20 cellular contexts compared by ENCODE assay signal in genomic region chr10:10131984-10132383, GRCh38.
DNase-seq lines count a peak whose midpoint lies in the region; ATAC-seq and TF ChIP-seq lines count a peak whose summit lies in the region.
"Had no signal": no experiment of that assay in that cellular context is flagged by ENCODE, and none has a peak within 500 bp of the region (broad histone marks: within the 10 kb centered on the region; RNA-seq: fewer than 3 reads in every experiment).

No MANE protein-coding gene starts in this region.

- H3K9ac ChIP-seq in mesenchymal stem cell (ENCODE audit: low read length) = no peak overlapping the region

- TF ChIP-seq CTCF in cardiac fibroblast (IDR thresholded peaks at IDR 0.05; ENCODE audit: low read depth, low read length) (no peak), fibroblast of pulmonary artery (IDR thresholded peaks at IDR 0.05; ENCODE audit: low read length, missing control alignments) (no peak), upper lobe of right lung (IDR thresholded peaks at IDR 0.05) (no peak), gastrocnemius medialis (IDR thresholded peaks at IDR 0.05 in 4 of 5, conservative IDR thresholded peaks at IDR 0.05 in 1 of 5) (no peak)

- H2AK5ac ChIP-seq in mesenchymal stem cell (ENCODE audit: low read length, severe bottlenecking) = no peak overlapping the region

- intact Hi-C loops in upper lobe of right lung (cut with DNase I) = no loop called here
- intact Hi-C loops in gastrocnemius medialis (cut with DNase I; ENCODE audit: low total_unique reads) = no loop called here

- H3K18ac ChIP-seq in mesenchymal stem cell (ENCODE audit: low read depth in 1 of 2, low read length in 2 of 2) = no peak overlapping the region

- H3K23ac ChIP-seq in mesenchymal stem cell (ENCODE audit: low read length in 2 of 2) = no peak overlapping the region

- TF ChIP-seq POLR2A in gastrocnemius medialis (IDR thresholded peaks at IDR 0.05) = no peak

- H3K4me1 ChIP-seq in mesenchymal stem cell (ENCODE audit: control insufficient read depth, insufficient read depth, low read depth, low read length) = no peaks in the 10 kb centered on the region
- no peaks in the 10 kb centered on the region for H3K4me1 ChIP-seq in upper lobe of right lung
- H3K4me1 ChIP-seq in gastrocnemius medialis = no peaks in the 10 kb centered on the region
- H3K4me1 ChIP-seq: SJCRH30 had no signal

- H4K91ac ChIP-seq in mesenchymal stem cell (ENCODE audit: low read length) = no peak overlapping the region

- in situ Hi-C loops in gastrocnemius medialis (cut with MboI; ENCODE audit: low sequenced_read_pairs in 4 of 4) = no loop called here

- H3K4me2 ChIP-seq in mesenchymal stem cell (ENCODE audit: low read length, poor library complexity, severe bottlenecking) = no peak overlapping the region

- H3K36me3 ChIP-seq in mesenchymal stem cell (ENCODE audit: control insufficient read depth in 1 of 2, insufficient read depth in 2 of 2, low read depth in 1 of 2, low read length in 2 of 2) (no peaks in the 10 kb centered on the region), upper lobe of right lung (no peaks in the 10 kb centered on the region), gastrocnemius medialis (no peaks in the 10 kb centered on the region)
- H3K36me3 ChIP-seq: SJCRH30 had no signal

- H3K4ac ChIP-seq in mesenchymal stem cell (ENCODE audit: low read depth in 1 of 2, low read length in 2 of 2) = no peak overlapping the region

- no peak overlapping the region for H3K4me3 ChIP-seq in cardiac fibroblast (replicated peaks in 1 of 2; ENCODE audit: low read depth in 2 of 2, low read length in 2 of 2)
- H3K4me3 ChIP-seq in fibroblast of pulmonary artery (replicated peaks; ENCODE audit: low read depth, low read length) = no peak overlapping the region
- no peak overlapping the region for H3K4me3 ChIP-seq in mesenchymal stem cell (ENCODE audit: insufficient read depth in 1 of 2, low read depth in 1 of 2, low read length in 2 of 2)
- H3K4me3 ChIP-seq in upper lobe of right lung = no peak overlapping the region
- no peak overlapping the region for H3K4me3 ChIP-seq in gastrocnemius medialis
- H3K4me3 ChIP-seq: SJCRH30 had no signal

- H3K27ac ChIP-seq in mesenchymal stem cell (ENCODE audit: low read length, poor library complexity, severe bottlenecking) = no peak overlapping the region
- H3K27ac ChIP-seq in upper lobe of right lung = no peak overlapping the region
- no peak overlapping the region for H3K27ac ChIP-seq in gastrocnemius medialis
- H3K27ac ChIP-seq: SJCRH30 had no signal

- H4K8ac ChIP-seq in mesenchymal stem cell (ENCODE audit: low read length) = no peak overlapping the region

- H3K9me3 ChIP-seq in mesenchymal stem cell (ENCODE audit: control insufficient read depth, low read length) = no peaks in the 10 kb centered on the region
- H3K9me3 ChIP-seq in upper lobe of right lung = no peaks in the 10 kb centered on the region
- no peaks in the 10 kb centered on the region for H3K9me3 ChIP-seq in gastrocnemius medialis
- H3K9me3 ChIP-seq: SJCRH30 had no signal

- H3K79me1 ChIP-seq in mesenchymal stem cell (replicated peaks; ENCODE audit: low read length, poor library complexity, severe bottlenecking) = no peaks in the 10 kb centered on the region

- no peak overlapping the region for H3K14ac ChIP-seq in mesenchymal stem cell (ENCODE audit: low read length in 2 of 2)

- WGBS in mesenchymal stem cell = 9% methylated on average over 1 of the region's 1 CpG

- no peak overlapping the region for H2BK12ac ChIP-seq in mesenchymal stem cell (ENCODE audit: low read length in 2 of 2)

- no peaks in the 10 kb centered on the region for H3K27me3 ChIP-seq in mesenchymal stem cell (ENCODE audit: control insufficient read depth in 1 of 2, insufficient read depth in 1 of 2, low read length in 2 of 2)
- H3K27me3 ChIP-seq in upper lobe of right lung = no peaks in the 10 kb centered on the region
- no peaks in the 10 kb centered on the region for H3K27me3 ChIP-seq in gastrocnemius medialis
- H3K27me3 ChIP-seq: SJCRH30 had no signal

- no peak overlapping the region for H2BK15ac ChIP-seq in mesenchymal stem cell (ENCODE audit: low read depth, poor library complexity, severe bottlenecking)

- H2BK120ac ChIP-seq in mesenchymal stem cell (ENCODE audit: low read depth, low read length) = no peak overlapping the region

- DNase-seq in cardiac fibroblast (ENCODE audit: low read depth in 2 of 2) = peak; percentile 12 to 21
- peak; percentile 54 for DNase-seq in fibroblast of pulmonary artery (ENCODE audit: low read depth)
- DNase-seq in mesenchymal stem cell = peak; percentile 76
- DNase-seq in upper lobe of right lung = no peak
- DNase-seq in gastrocnemius medialis = no peak
- DNase-seq in T1000 (lab: John Stamatoyannopoulos, UW) = no peak
- DNase-seq: ACHN; C1 segment of cervical spinal cord; CD8-positive, alpha-beta T cell; GDM1; KG1; NCI-H1092 treated with DMSO at 0.1 percent for 48 hours; NCI-H1436 treated with DMSO at 0.1 percent for 48 hours; NCI-H1930; NCI-H345; NCI-H82; SJCRH30 had no signal

- ATAC-seq in upper lobe of right lung (peak; percentile 36), gastrocnemius medialis (no peak), HG03045 (IDR thresholded peaks at IDR 0.05; ENCODE audit: unreplicated experiment) (no peak)
- ATAC-seq: CD8-positive, alpha-beta T cell; HCT116; Panc1 had no signal

- no peak overlapping the region for H2BK5ac ChIP-seq in mesenchymal stem cell (ENCODE audit: low read depth, low read length, poor library complexity, severe bottlenecking)

- H2AFZ ChIP-seq in mesenchymal stem cell (ENCODE audit: low read depth, low read length) = no peak overlapping the region

Comparison
In these comparisons a context has a peak if more than half of its experiments do, and no peak if none do; other contexts are left out.
1. DNase-seq: peak in cardiac fibroblast (2 of 2), fibroblast of pulmonary artery (single experiment) and mesenchymal stem cell (single experiment); none in upper lobe of right lung (single experiment), gastrocnemius medialis (0 of 2) and T1000 (single experiment).